Comparison of ENCODE assay signal across 15 cellular contexts in the genomic region with DNA sequence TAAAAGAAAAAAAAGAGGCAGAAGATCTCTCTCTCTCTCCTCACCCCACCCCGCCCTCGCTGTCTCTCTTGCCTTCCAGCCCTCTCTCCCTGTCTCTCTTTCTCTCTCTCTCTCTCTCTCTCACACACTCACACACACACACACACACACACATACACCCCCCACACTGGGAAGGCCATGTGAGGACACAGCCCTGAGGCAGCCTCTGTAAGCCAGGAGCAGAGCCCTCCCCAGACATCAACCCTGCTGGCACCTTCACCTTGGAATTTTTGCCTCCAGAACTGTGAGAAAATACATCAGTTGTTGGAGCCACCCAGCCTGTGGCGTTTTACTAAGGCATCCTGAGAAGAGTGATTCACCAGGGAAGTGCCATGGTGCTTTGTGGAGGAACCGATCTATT. TPM values are rescaled to one million over a fixed set of nuclear protein-coding genes. Genes with fewer than 3 reads are reported as not detected.
A peak's percentile ranks its signal among the peaks of the same experiment; 100 is the strongest.
DNase-seq lines count a peak whose midpoint lies in the region; ATAC-seq and TF ChIP-seq lines count a peak whose summit lies in the region.
"Had no signal": no experiment of that assay in that cellular context is flagged by ENCODE, and none has a peak within 500 bp of the region (broad histone marks: within the 10 kb centered on the region; RNA-seq: fewer than 3 reads in every experiment).

No MANE protein-coding gene starts in this region.

- peaks cover 24% of the 10 kb centered on the region for H3K4me1 ChIP-seq in testis

- no peaks in the 10 kb centered on the region for H3K36me3 ChIP-seq in testis (ENCODE audit: low read depth, missing control alignments)

- no peaks in the 10 kb centered on the region for H3K27me3 Mint-ChIP-seq in activated naive CD8-positive, alpha-beta T cell
- H3K27me3 Mint-ChIP-seq in activated naive CD8-positive, alpha-beta T cell treated with anti-CD3 and anti-CD28 coated beads, Interleukin-2, amount 50 U/mL, for 24 hours, result no peaks in the 10 kb centered on the region
- no peaks in the 10 kb centered on the region for H3K27me3 Mint-ChIP-seq in activated CD8-positive, alpha-beta T cell treated with anti-CD3 and anti-CD28 coated beads, Interleukin-2, amount 10 ng/mL, durations not matched to agents 7 days and 5 days (ENCODE audit: low read depth)
- peaks cover 0 to 1% (median 0%) of the 10 kb centered on the region in 3 donors for H3K27me3 Mint-ChIP-seq in immature natural killer cell (ENCODE audit: low read depth in 3 of 3)

- H3K9me3 Mint-ChIP-seq in activated naive CD8-positive, alpha-beta T cell (ENCODE audit: low read depth), result no peaks in the 10 kb centered on the region
- H3K9me3 Mint-ChIP-seq in activated naive CD8-positive, alpha-beta T cell treated with anti-CD3 and anti-CD28 coated beads, Interleukin-2, amount 50 U/mL, for 24 hours, result no peaks in the 10 kb centered on the region
- no peaks in the 10 kb centered on the region for H3K9me3 Mint-ChIP-seq in activated CD8-positive, alpha-beta T cell treated with anti-CD3 and anti-CD28 coated beads, Interleukin-2, amount 10 ng/mL, durations not matched to agents 7 days and 5 days (ENCODE audit: insufficient read depth)
- no peaks in the 10 kb centered on the region for H3K9me3 Mint-ChIP-seq in immature natural killer cell

- TF ChIP-seq CTCF in testis (IDR thresholded peaks at IDR 0.05), result no peak

- H3K9me3 ChIP-seq in testis, result no peaks in the 10 kb centered on the region
- H3K9me3 ChIP-seq: esophagus squamous epithelium had no signal

- H3K27me3 ChIP-seq in testis, result no peaks in the 10 kb centered on the region
- H3K27me3 ChIP-seq: esophagus squamous epithelium had no signal

- H3K4me3 Mint-ChIP-seq in activated naive CD8-positive, alpha-beta T cell, result no peak overlapping the region
- no peak overlapping the region for H3K4me3 Mint-ChIP-seq in activated naive CD8-positive, alpha-beta T cell treated with anti-CD3 and anti-CD28 coated beads, Interleukin-2, amount 50 U/mL, for 24 hours
- no peak overlapping the region for H3K4me3 Mint-ChIP-seq in activated CD8-positive, alpha-beta T cell treated with anti-CD3 and anti-CD28 coated beads, Interleukin-2, amount 10 ng/mL, durations not matched to agents 7 days and 5 days
- H3K4me3 Mint-ChIP-seq in immature natural killer cell, result no peak overlapping the region

- no peak for ATAC-seq in activated naive CD8-positive, alpha-beta T cell treated with anti-CD3 and anti-CD28 coated beads, Interleukin-2, amount 50 U/mL, for 24 hours
- ATAC-seq in activated CD8-positive, alpha-beta T cell treated with anti-CD3 and anti-CD28 coated beads, Interleukin-2, amount 10 ng/mL, durations not matched to agents 7 days and 5 days, result no peak
- ATAC-seq in HG02885 (IDR thresholded peaks at IDR 0.05; ENCODE audit: poor library complexity, unreplicated experiment), result no peak

- no peak for DNase-seq in activated naive CD8-positive, alpha-beta T cell treated with anti-CD3 and anti-CD28 coated beads, Interleukin-2, amount 50 U/mL, for 24 hours
- no peak for DNase-seq in activated CD8-positive, alpha-beta T cell treated with anti-CD3 and anti-CD28 coated beads, Interleukin-2, amount 10 ng/mL, durations not matched to agents 7 days and 5 days
- DNase-seq in immature natural killer cell (no peak), testis (peak; percentile 48), posterior vena cava (ENCODE audit: low spot score) (no peak), H4 (ENCODE audit: low spot score) (no peak)
- DNase-seq: activated CD4-positive, alpha-beta T cell treated with anti-CD3 and anti-CD28 coated beads, Interleukin-2, amount 50 U/mL, for 48 hours; activated naive CD4-positive, alpha-beta T cell treated with Interleukin-2 at 50 U/mL for 16 hours; esophagus squamous epithelium; mammary epithelial cell; stimulated activated CD4-positive, alpha-beta T cell treated with anti-CD3 and anti-CD28 coated beads, Interleukin-12 subunit alpha, Interleukin-12 subunit beta, amount 100 ng/mL, for 4 hours; T1000 had no signal

- no peak overlapping the region for H3K4me3 ChIP-seq in testis
- H3K4me3 ChIP-seq: esophagus squamous epithelium had no signal

- peak overlapping the region in 1 of 2 donors; percentile 24 for H3K27ac ChIP-seq in testis

- intact Hi-C loops in testis (cut with DNase I; ENCODE audit: low total_unique reads) (loop anchor here (5.0 kb wide), 1 partner anchor 36 kb away; no protein-coding TSS in a partner anchor), posterior vena cava (cut with DNase I) (loop anchor here in 1 of 2 donors (2.0 kb wide), 1 partner anchor 35 kb away; no protein-coding TSS in a partner anchor)

- H3K27ac Mint-ChIP-seq in activated naive CD8-positive, alpha-beta T cell, result peak overlapping the region; percentile 30
- H3K27ac Mint-ChIP-seq in activated naive CD8-positive, alpha-beta T cell treated with anti-CD3 and anti-CD28 coated beads, Interleukin-2, amount 50 U/mL, for 24 hours, result no peak overlapping the region
- peak overlapping the region; percentile 5 for H3K27ac Mint-ChIP-seq in activated CD8-positive, alpha-beta T cell treated with anti-CD3 and anti-CD28 coated beads, Interleukin-2, amount 10 ng/mL, durations not matched to agents 7 days and 5 days
- peak overlapping the region in 4 of 6 donors; percentile 8 to 77 (median 43) for H3K27ac Mint-ChIP-seq in immature natural killer cell

- POLR2A ChIA-PET in activated CD8-positive, alpha-beta T cell treated with anti-CD3 and anti-CD28 coated beads, Interleukin-2, amount 10 ng/mL, durations not matched to agents 7 days and 5 days (lab: Charles Lee), result no interaction called here

- H3K36me3 Mint-ChIP-seq in activated naive CD8-positive, alpha-beta T cell, result peaks cover 4% of the 10 kb centered on the region
- peaks cover 11% of the 10 kb centered on the region for H3K36me3 Mint-ChIP-seq in activated naive CD8-positive, alpha-beta T cell treated with anti-CD3 and anti-CD28 coated beads, Interleukin-2, amount 50 U/mL, for 24 hours (ENCODE audit: low read depth)
- H3K36me3 Mint-ChIP-seq in activated CD8-positive, alpha-beta T cell treated with anti-CD3 and anti-CD28 coated beads, Interleukin-2, amount 10 ng/mL, durations not matched to agents 7 days and 5 days (ENCODE audit: low read depth), result peaks cover 63% of the 10 kb centered on the region
- peaks cover 12 to 72% (median 34%) of the 10 kb centered on the region in 3 donors for H3K36me3 Mint-ChIP-seq in immature natural killer cell

- H3K4me1 Mint-ChIP-seq in activated naive CD8-positive, alpha-beta T cell (ENCODE audit: low read depth), result peaks cover 47% of the 10 kb centered on the region
- peaks cover 26% of the 10 kb centered on the region for H3K4me1 Mint-ChIP-seq in activated naive CD8-positive, alpha-beta T cell treated with anti-CD3 and anti-CD28 coated beads, Interleukin-2, amount 50 U/mL, for 24 hours
- peaks cover 12% of the 10 kb centered on the region for H3K4me1 Mint-ChIP-seq in activated CD8-positive, alpha-beta T cell treated with anti-CD3 and anti-CD28 coated beads, Interleukin-2, amount 10 ng/mL, durations not matched to agents 7 days and 5 days (ENCODE audit: low read depth)
- peaks cover 21% of the 10 kb centered on the region in 2 donors for H3K4me1 Mint-ChIP-seq in immature natural killer cell

- 50 to 79% methylated on average over 4 of the region's 4 CpGs for WGBS in testis, 2 donors

- no peak for TF ChIP-seq POLR2A in testis (IDR thresholded peaks at IDR 0.05)

- CTCF ChIA-PET in activated CD8-positive, alpha-beta T cell treated with anti-CD3 and anti-CD28 coated beads, Interleukin-2, amount 10 ng/mL, durations not matched to agents 7 days and 5 days (lab: Charles Lee), result interaction anchor here (1.4 to 8.7 kb wide), 8 partner anchors 9 to 40 kb away, joined by 3 to 118 read pairs (median 4); no protein-coding TSS in a partner anchor

RNA-seq across cellular contexts. Expression of a gene that starts 14.7 kb away (rescaled TPM):
- 10 to 100 TPM; 77.1 to 80.2 TPM for total RNA-seq in activated CD8-positive, alpha-beta T cell treated with anti-CD3 and anti-CD28 coated beads, Interleukin-2, amount 10 ng/mL, durations not matched to agents 7 days and 5 days
- polyA plus RNA-seq in immature natural killer cell (10 to 100 TPM; 32.8 to 83.5 (median 56.3) TPM), testis (ENCODE audit: insufficient read depth, low read depth, low replicate concordance) (20.9 TPM)
- total RNA-seq in testis (10 to 100 TPM; 10.6 to 13.6 TPM), posterior vena cava (10 to 100 TPM; 54.5 to 69.2 TPM)
- total RNA-seq in H4 (2014; rRNA removed; shearing (Covaris generic)), result 7.2 and 9.4 TPM in 2 replicates
- total RNA-seq: H1 had no signal

RNA-seq across cellular contexts. Expression of a gene that starts 55.7 kb away (rescaled TPM):
- total RNA-seq in activated CD8-positive, alpha-beta T cell treated with anti-CD3 and anti-CD28 coated beads, Interleukin-2, amount 10 ng/mL, durations not matched to agents 7 days and 5 days, result 1 to 10 TPM; 6.9 to 8.5 TPM
- polyA plus RNA-seq in immature natural killer cell (under 1 TPM in 2 of 3 donors, not detected in 1; 0.25 to 0.27 TPM), testis (ENCODE audit: insufficient read depth, low read depth, low replicate concordance) (4.3 TPM)
- total RNA-seq in testis (1 to 10 TPM in 1 of 2 donors, under 1 TPM in 1; 0.55 to 4.3 TPM), posterior vena cava (1 to 10 TPM; 7.5 to 9.5 TPM)
- total RNA-seq in H4 (2014; rRNA removed; shearing (Covaris generic)), result 2.7 and 3.6 TPM in 2 replicates
- total RNA-seq: H1 had no signal
- polyA plus RNA-seq: mammary epithelial cell had no signal
